1 cellular context compared by ENCODE assay signal in genomic region chr6:157635388-157636244, GRCh38.
TF ChIP-seq lines count a peak whose summit lies in the region.

No MANE protein-coding gene starts in this region.

TF ChIP-seq in GM23338, 12 proteins besides CTCF, POLR2A, EP300 and RAD21 (continued from another document):
- TF ChIP-seq ZNF462 (CRISPR knock-in tag; IDR thresholded peaks at IDR 0.05) (no peak), CREB1 (CRISPR knock-in tag; IDR thresholded peaks at IDR 0.05; ENCODE audit: low read depth) (no peak), NANOG (IDR thresholded peaks at IDR 0.05; ENCODE audit: borderline replicate concordance) (no peak), JUNB (IDR thresholded peaks at IDR 0.05; ENCODE audit: unreplicated experiment) (no peak), EZH2phosphoT487 (IDR thresholded peaks at IDR 0.05; ENCODE audit: unreplicated experiment) (no peak), ZNF331 (CRISPR knock-in tag; IDR thresholded peaks at IDR 0.05; ENCODE audit: low read depth) (no peak)
TF ChIP-seq in GM23338: peak in this region for 0.
